In genomic region chr5:152389209-152389608, GRCh38 we compare ENCODE assay signal across 27 cellular contexts. TPM values are rescaled to one million over a fixed set of nuclear protein-coding genes. Genes with fewer than 3 reads are reported as not detected.
"Had no signal": no experiment of that assay in that cellular context is flagged by ENCODE, and none has a peak within 500 bp of the region (broad histone marks: within the 10 kb centered on the region; RNA-seq: fewer than 3 reads in every experiment).

No MANE protein-coding gene starts in this region.

- H3K9me3 ChIP-seq: SJSA1 had no signal

- H3K9ac ChIP-seq: KMS-11 had no signal

- H3K27me3 ChIP-seq: SJSA1 had no signal

- ATAC-seq: HepG2, K562, Panc1 had no signal

- H3K4me1 ChIP-seq: SJSA1 had no signal

- H3K27ac ChIP-seq: KMS-11, SJSA1, SK-N-MC had no signal

- FAIRE-seq: HepG2, K562 had no signal

- DNase-seq: Kasumi-1, MV-4-11, NCI-H1048, NCI-H1105, NCI-H1417, NCI-H1436 treated with DMSO at 0.1 percent for 48 hours, NCI-H1694, NCI-H187 treated with DMSO at 0.1 percent for 48 hours, NCI-H2081, NCI-H2107, NCI-H2227 treated with DMSO at 0.1 percent for 48 hours, NCI-H524, NCI-H69, NCI-H774, Right ventricle myocardium superior, SIG-M5 had no signal

- H3K4me2 ChIP-seq: KMS-11 had no signal

- H3K36me3 ChIP-seq: SJSA1 had no signal

- H3K4me3 ChIP-seq: K562, SJSA1, SK-N-MC had no signal

RNA-seq across cellular contexts. Expression of gene NMUR2, which starts 15.9 kb away (rescaled TPM):
- total RNA-seq: HepG2, HT1080, K562, M059J, NCI-H460, Right ventricle myocardium superior, RPMI7951, SJSA1 had no signal
- polyA plus RNA-seq: HepG2, IgD-negative memory B cell, K562 had no signal
